ENCODE assay signal across 19 cellular contexts in the genomic region with DNA sequence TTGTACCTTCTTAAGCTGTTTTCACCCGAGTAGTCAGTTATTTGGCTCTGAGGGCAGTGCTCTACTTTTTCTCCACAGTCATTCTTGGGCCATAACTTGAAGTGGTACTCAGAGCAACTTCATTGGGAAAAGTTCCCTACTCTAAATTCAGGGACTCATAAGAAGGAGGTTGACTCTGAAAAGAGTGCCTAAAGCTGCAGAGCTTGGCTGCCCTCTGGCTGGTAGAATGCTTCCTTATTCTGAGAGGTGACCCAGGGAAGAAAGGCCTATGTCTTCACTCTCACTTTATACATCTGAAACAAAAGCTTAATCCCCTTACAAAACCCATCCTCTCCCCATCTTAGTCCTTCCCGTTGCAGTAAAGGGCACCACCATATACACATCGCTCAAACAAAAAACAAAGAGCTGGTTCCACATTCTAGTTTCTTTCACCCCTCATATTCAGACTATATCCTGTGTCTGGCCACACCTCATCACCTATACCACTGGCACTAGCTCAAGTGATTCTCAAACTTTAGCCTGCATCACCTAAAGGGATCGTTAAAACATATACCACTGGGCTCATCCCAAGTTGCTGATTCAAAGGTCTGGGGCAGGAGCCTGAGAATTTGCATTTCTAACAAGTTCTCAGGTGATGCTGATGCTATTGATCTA.
"Had no signal": no experiment of that assay in that cellular context is flagged by ENCODE, and none has a peak within 500 bp of the region (broad histone marks: within the 10 kb centered on the region; RNA-seq: fewer than 3 reads in every experiment).

No MANE protein-coding gene starts in this region.

- H3K36me3 ChIP-seq: colonic mucosa, heart right ventricle, spleen had no signal

- H3K27me3 ChIP-seq: body of pancreas, colonic mucosa, heart right ventricle, spleen, testis had no signal

- H3K36me3 Mint-ChIP-seq: stimulated activated memory B cell treated with anti-CD40 and anti-IgM and Interleukin-4, amounts not matched to agents 10 μg/mL and 1 μg/mL and 100 μg/mL, for 72 hours; T-cell had no signal

- H3K4me3 Mint-ChIP-seq: activated CD4-positive, alpha-beta T cell treated with anti-CD3 and anti-CD28 coated beads, Interleukin-2, amount 10 ng/mL, durations not matched to agents 7 days and 5 days; activated naive CD4-positive, alpha-beta T cell treated with anti-CD3 and anti-CD28 coated beads for 36 hours; activated T-helper 17 cell treated with anti-CD3 and anti-CD28 coated beads, Interleukin-2, amount 50 U/mL, for 72 hours; nephron progenitor cell; stimulated activated memory B cell treated with anti-CD40 and anti-IgM and Interleukin-4, amounts not matched to agents 10 μg/mL and 1 μg/mL and 100 μg/mL, for 72 hours; T-cell had no signal

- H3K4me1 Mint-ChIP-seq: nephron progenitor cell had no signal

- H3K27me3 Mint-ChIP-seq: activated CD4-positive, alpha-beta T cell treated with anti-CD3 and anti-CD28 coated beads, Interleukin-2, amount 10 ng/mL, durations not matched to agents 7 days and 5 days; activated T-helper 17 cell treated with anti-CD3 and anti-CD28 coated beads, Interleukin-2, amount 50 U/mL, for 72 hours; stimulated activated memory B cell treated with anti-CD40 and anti-IgM and Interleukin-4, amounts not matched to agents 10 μg/mL and 1 μg/mL and 100 μg/mL, for 72 hours; T-cell had no signal

- H3K4me1 ChIP-seq: colonic mucosa, testis had no signal

- H3K27ac ChIP-seq: body of pancreas, colonic mucosa, spleen, testis had no signal

- DNase-seq: activated CD4-positive, alpha-beta T cell treated with anti-CD3 and anti-CD28 coated beads, Interleukin-2, amount 10 ng/mL, durations not matched to agents 7 days and 5 days; activated CD4-positive, CD25-positive, alpha-beta regulatory T cell; activated naive CD4-positive, alpha-beta T cell treated with anti-CD3 and anti-CD28 coated beads for 36 hours; body of pancreas; central memory CD4-positive, alpha-beta T cell; colonic mucosa; heart right ventricle; mesendoderm; nephron progenitor cell; nucleus accumbens; retina; spleen; stimulated activated CD4-positive, alpha-beta T cell treated with anti-CD3 and anti-CD28 coated beads, Interleukin-4, amount 100 ng/mL, for 4 hours; T-cell; testis had no signal

- H3K9me3 Mint-ChIP-seq: activated CD4-positive, alpha-beta T cell treated with anti-CD3 and anti-CD28 coated beads, Interleukin-2, amount 10 ng/mL, durations not matched to agents 7 days and 5 days; activated naive CD4-positive, alpha-beta T cell treated with anti-CD3 and anti-CD28 coated beads for 36 hours; activated T-helper 17 cell treated with anti-CD3 and anti-CD28 coated beads, Interleukin-2, amount 50 U/mL, for 72 hours; nephron progenitor cell; stimulated activated memory B cell treated with anti-CD40 and anti-IgM and Interleukin-4, amounts not matched to agents 10 μg/mL and 1 μg/mL and 100 μg/mL, for 72 hours; T-cell had no signal

- FAIRE-seq: endometrium had no signal

- H3K27ac Mint-ChIP-seq: activated CD4-positive, alpha-beta T cell treated with anti-CD3 and anti-CD28 coated beads, Interleukin-2, amount 10 ng/mL, durations not matched to agents 7 days and 5 days; activated naive CD4-positive, alpha-beta T cell treated with anti-CD3 and anti-CD28 coated beads for 36 hours; nephron progenitor cell; stimulated activated memory B cell treated with anti-CD40 and anti-IgM and Interleukin-4, amounts not matched to agents 10 μg/mL and 1 μg/mL and 100 μg/mL, for 72 hours; T-cell had no signal

- H3K9me3 ChIP-seq: body of pancreas, colonic mucosa, heart right ventricle, spleen, testis had no signal

- H3K4me3 ChIP-seq: body of pancreas, colonic mucosa, heart right ventricle, spleen, testis had no signal

- ATAC-seq: activated T-helper 17 cell treated with anti-CD3 and anti-CD28 coated beads, Interleukin-2, amount 50 U/mL, for 72 hours; body of pancreas; heart right ventricle; SK-N-SH treated with all-trans-retinoic acid at 6 μM for 48 hours; stimulated activated memory B cell treated with anti-CD40 and anti-IgM and Interleukin-4, amounts not matched to agents 10 μg/mL and 1 μg/mL and 100 μg/mL, for 72 hours; T-cell had no signal
